17 cellular contexts compared by ENCODE assay signal in genomic region chr14:51335521-51335920, GRCh38.
DNase-seq lines count a peak whose midpoint lies in the region; ATAC-seq, FAIRE-seq and TF ChIP-seq lines count a peak whose summit lies in the region.
"Had no signal": no experiment of that assay in that cellular context is flagged by ENCODE, and none has a peak within 500 bp of the region (broad histone marks: within the 10 kb centered on the region; RNA-seq: fewer than 3 reads in every experiment).

No MANE protein-coding gene starts in this region.

- TF ChIP-seq CTCF in SK-N-SH (IDR thresholded peaks at IDR 0.05) (no peak), upper lobe of left lung (IDR thresholded peaks at IDR 0.05) (no peak), A673 (conservative IDR thresholded peaks at IDR 0.05; ENCODE audit: low read depth, low read length) (no peak), D721Med (IDR thresholded peaks at IDR 0.05; ENCODE audit: insufficient read depth, missing control alignments) (no peak)

- H3K4me3 ChIP-seq in SK-N-SH (ENCODE audit: low read depth in 2 of 2, low read length in 1 of 2), result no peak overlapping the region
- H3K4me3 ChIP-seq in muscle layer of colon (ENCODE audit: low read depth in 1 of 2, low read length in 2 of 2), result no peak overlapping the region
- no peak overlapping the region for H3K4me3 ChIP-seq in upper lobe of left lung
- no peak overlapping the region for H3K4me3 ChIP-seq in A673 (ENCODE audit: low read depth, low read length, poor library complexity, severe bottlenecking)
- H3K4me3 ChIP-seq: BLaER1 treated with 17β-estradiol and CSF1 and Interleukin-3, amounts not matched to agents 10 nM and 100 nM; thoracic aorta had no signal

- no peak overlapping the region for H2AFZ ChIP-seq in SK-N-SH (ENCODE audit: low read depth)

- DNase-seq in SK-N-SH, result no peak
- DNase-seq in fibroblast of the conjunctiva (ENCODE audit: low read depth), result peak; percentile 5
- peak in 1 of 2 donors; percentile 22 for DNase-seq in upper lobe of left lung
- no peak for DNase-seq in naive thymus-derived CD8-positive, alpha-beta T cell
- DNase-seq in A673 (ENCODE audit: low spot score), result no peak
- DNase-seq in D721Med (ENCODE audit: insufficient read length, low spot score), result no peak
- DNase-seq: activated CD8-positive, alpha-beta memory T cell treated with anti-CD3 and anti-CD28 coated beads for 24 hours; activated gamma-delta T cell; DMS79 treated with DMSO at 0.1 percent for 48 hours; effector CD4-positive, alpha-beta T cell; MM.1S had no signal

- H3K27ac Mint-ChIP-seq in naive thymus-derived CD8-positive, alpha-beta T cell, result no peak overlapping the region

- H3K27me3 ChIP-seq in SK-N-SH (ENCODE audit: insufficient read depth) (no peaks in the 10 kb centered on the region), muscle layer of colon (ENCODE audit: control insufficient read depth in 1 of 2, insufficient read depth in 2 of 2, low read length in 2 of 2) (no peaks in the 10 kb centered on the region), upper lobe of left lung (no peaks in the 10 kb centered on the region), A673 (replicated peaks; ENCODE audit: insufficient read depth, low read depth, low read length, poor library complexity) (no peaks in the 10 kb centered on the region)
- H3K27me3 ChIP-seq: BLaER1 treated with 17β-estradiol and CSF1 and Interleukin-3, amounts not matched to agents 10 nM and 100 nM had no signal

- H3F3A ChIP-seq in SK-N-SH (replicated peaks; ENCODE audit: insufficient read depth), result peaks cover 7% of the 10 kb centered on the region

- H3K4me2 ChIP-seq in SK-N-SH, result 0 out of 2 replicates have a peak overlapping the region, but pooled peaks have one; percentile 35
- H3K4me2 ChIP-seq: BLaER1 treated with 17β-estradiol and CSF1 and Interleukin-3, amounts not matched to agents 10 nM and 100 nM had no signal

- peaks cover 2 to 32% (median 16%) of the 10 kb centered on the region in 5 donors for H3K27me3 Mint-ChIP-seq in naive thymus-derived CD8-positive, alpha-beta T cell

- peak; percentile 23 to 88 for ATAC-seq in upper lobe of left lung (ENCODE audit: low FRiP score in 2 of 2)
- no peak for ATAC-seq in naive thymus-derived CD8-positive, alpha-beta T cell
- no peak for ATAC-seq in GM19351 (IDR thresholded peaks at IDR 0.05; ENCODE audit: unreplicated experiment)

- intact Hi-C loops in A673 (cut with micrococcal nuclease; ENCODE audit: unreplicated experiment), result no loop called here

- POLR2A ChIA-PET in SK-N-SH (lab: Yijun Ruan, JAX) (no interaction called here), A673 (lab: Charles Lee; ENCODE audit: low non-redundant PET) (no interaction called here)
- POLR2A ChIA-PET in naive thymus-derived CD8-positive, alpha-beta T cell (lab: Charles Lee), result no interaction called here

- H3K4me1 ChIP-seq in SK-N-SH (ENCODE audit: control insufficient read depth in 1 of 2, insufficient read depth in 2 of 2, low read depth in 1 of 2, low read length in 1 of 2) (peaks cover 15 to 25% of the 10 kb centered on the region in 2 experiments), muscle layer of colon (ENCODE audit: insufficient read depth, low read length) (peaks cover 62% of the 10 kb centered on the region), upper lobe of left lung (no peaks in the 10 kb centered on the region), A673 (ENCODE audit: insufficient read depth, low read length, poor library complexity, severe bottlenecking) (no peaks in the 10 kb centered on the region)
- H3K4me1 ChIP-seq: BLaER1 treated with 17β-estradiol and CSF1 and Interleukin-3, amounts not matched to agents 10 nM and 100 nM had no signal

- no peaks in the 10 kb centered on the region for H3K4me1 Mint-ChIP-seq in naive thymus-derived CD8-positive, alpha-beta T cell

- TF ChIP-seq EP300 in SK-N-SH (IDR thresholded peaks at IDR 0.05; ENCODE audit: borderline replicate concordance in 1 of 2, low read depth in 1 of 2, low read length in 1 of 2), result no peak
- no peak for TF ChIP-seq EP300 in upper lobe of left lung (IDR thresholded peaks at IDR 0.05)

- H3K36me3 ChIP-seq in SK-N-SH (replicated peaks in 1 of 2; ENCODE audit: control insufficient read depth in 1 of 2, insufficient read depth in 2 of 2, low read length in 1 of 2), result no peaks in the 10 kb centered on the region
- no peaks in the 10 kb centered on the region for H3K36me3 ChIP-seq in muscle layer of colon (ENCODE audit: insufficient read depth, low read length)
- no peaks in the 10 kb centered on the region for H3K36me3 ChIP-seq in upper lobe of left lung
- H3K36me3 ChIP-seq in A673 (ENCODE audit: insufficient read depth, low read length, poor library complexity, severe bottlenecking), result no peaks in the 10 kb centered on the region
- H3K36me3 ChIP-seq: BLaER1 treated with 17β-estradiol and CSF1 and Interleukin-3, amounts not matched to agents 10 nM and 100 nM; neutrophil; thoracic aorta had no signal

- no peak for FAIRE-seq in D721Med (lab: Jason Lieb, UNC)

- TF ChIP-seq RAD21 in SK-N-SH (IDR thresholded peaks at IDR 0.05; ENCODE audit: low read length), result no peak

- no TSS peak for BruUV-seq in A673 (replicated peaks; lab: Mats Ljungman, UMichigan)

- WGBS in SK-N-SH (ENCODE audit: low lambda C conversion rate), result 58% methylated on average over 2 of the region's 2 CpGs
- WGBS in upper lobe of left lung, 2 donors, result 67 to 85% methylated on average over 2 of the region's 2 CpGs

- H3K36me3 Mint-ChIP-seq in naive thymus-derived CD8-positive, alpha-beta T cell, result no peaks in the 10 kb centered on the region
- H3K36me3 Mint-ChIP-seq: brain had no signal

- TF ChIP-seq POLR2A in upper lobe of left lung (IDR thresholded peaks at IDR 0.05), result no peak

- H3K4me3 Mint-ChIP-seq in naive thymus-derived CD8-positive, alpha-beta T cell, result no peak overlapping the region
- H3K4me3 Mint-ChIP-seq: brain had no signal

- H3K79me2 ChIP-seq in SK-N-SH (ENCODE audit: insufficient read depth), result no peaks in the 10 kb centered on the region

- H3K9me3 ChIP-seq in SK-N-SH (no peaks in the 10 kb centered on the region), muscle layer of colon (ENCODE audit: low read length) (no peaks in the 10 kb centered on the region), upper lobe of left lung (no peaks in the 10 kb centered on the region), A673 (ENCODE audit: low read depth, low read length, poor library complexity, severe bottlenecking) (no peaks in the 10 kb centered on the region)
- H3K9me3 ChIP-seq: BLaER1 treated with 17β-estradiol and CSF1 and Interleukin-3, amounts not matched to agents 10 nM and 100 nM; neutrophil; thoracic aorta had no signal

- H3K9me2 ChIP-seq in SK-N-SH, result no peaks in the 10 kb centered on the region

- CTCF ChIA-PET in SK-N-SH (lab: Yijun Ruan, JAX) (interaction anchor here (1.4 to 1.6 kb wide), 2 partner anchors 14 to 52 kb away, joined by 3 to 4 read pairs; no protein-coding TSS in a partner anchor), A673 (lab: Charles Lee) (no interaction called here)

- H3K9me3 Mint-ChIP-seq in naive thymus-derived CD8-positive, alpha-beta T cell, result no peaks in the 10 kb centered on the region
- H3K9me3 Mint-ChIP-seq: brain had no signal

- H3K27ac ChIP-seq in SK-N-SH (ENCODE audit: low read depth in 2 of 2, low read length in 1 of 2) (peak overlapping the region; percentile 83 to 89; a peak in 2 of 4 replicates), muscle layer of colon (ENCODE audit: low read depth, low read length) (peak overlapping the region; percentile 60), upper lobe of left lung (no peak overlapping the region), A673 (ENCODE audit: low read depth, low read length, poor library complexity, severe bottlenecking) (no peak overlapping the region)
- H3K27ac ChIP-seq: BLaER1 treated with 17β-estradiol and CSF1 and Interleukin-3, amounts not matched to agents 10 nM and 100 nM; neutrophil had no signal

- H4K20me1 ChIP-seq in SK-N-SH (ENCODE audit: insufficient read depth), result no peaks in the 10 kb centered on the region
- H4K20me1 ChIP-seq: BLaER1 treated with 17β-estradiol and CSF1 and Interleukin-3, amounts not matched to agents 10 nM and 100 nM had no signal

- H3K9ac ChIP-seq in SK-N-SH, result no peak overlapping the region
- no peak overlapping the region for H3K9ac ChIP-seq in muscle layer of colon (ENCODE audit: low read length)
- H3K9ac ChIP-seq: BLaER1 treated with 17β-estradiol and CSF1 and Interleukin-3, amounts not matched to agents 10 nM and 100 nM had no signal

TF ChIP-seq in SK-N-SH, 30 proteins besides CTCF, POLR2A, EP300 and RAD21:
- TF ChIP-seq YY1 (IDR thresholded peaks at IDR 0.05; ENCODE audit: low read depth) (no peak), NFIC (IDR thresholded peaks at IDR 0.05; ENCODE audit: borderline replicate concordance) (no peak)

Comparison
In these comparisons a context has a peak if more than half of its experiments do, and no peak if none do; other contexts are left out.
1. H3K27ac ChIP-seq: peak in SK-N-SH (2 of 2) and muscle layer of colon (single experiment); none in upper lobe of left lung (0 of 4) and A673 (single experiment).
2. ATAC-seq: peak in upper lobe of left lung (2 of 2); none in naive thymus-derived CD8-positive, alpha-beta T cell (0 of 2) and GM19351 (single experiment).